In the genomic region with DNA sequence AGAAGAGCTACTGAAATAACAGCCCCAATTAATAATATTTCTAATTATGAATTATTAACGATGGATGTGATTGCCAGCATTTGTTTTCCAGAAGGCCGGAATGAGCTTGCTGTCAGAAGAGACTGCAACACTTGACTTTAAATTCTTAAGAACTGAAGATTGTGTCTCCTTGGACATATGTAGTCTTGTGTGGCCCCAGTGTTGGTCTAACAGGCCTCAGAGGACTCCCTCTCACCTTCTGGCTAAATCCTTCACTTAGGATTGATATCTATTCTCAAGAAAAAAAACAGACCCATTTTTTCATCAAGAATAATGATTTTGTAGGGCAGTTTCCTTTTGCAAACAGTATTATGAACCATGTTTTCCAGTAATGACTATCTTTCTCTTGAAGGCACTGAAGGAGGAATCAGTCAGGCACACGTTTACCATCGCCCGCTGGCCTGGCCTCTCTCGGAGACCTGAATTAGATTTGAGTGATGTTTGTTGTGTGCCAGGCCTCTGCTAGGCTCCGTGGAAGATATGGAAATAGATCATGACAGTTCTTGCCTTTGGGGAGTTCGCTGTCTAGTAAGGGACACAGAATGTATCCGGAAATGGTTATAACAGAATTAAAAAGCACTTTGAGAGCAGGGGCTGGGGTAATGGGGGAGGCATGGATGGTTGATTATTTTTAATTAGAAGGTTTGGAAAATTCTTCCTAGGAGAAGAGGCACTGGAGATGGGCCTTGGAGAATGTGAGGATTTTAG, we compare ENCODE assay signal across 30 cellular contexts.
"Had no signal": no experiment of that assay in that cellular context is flagged by ENCODE, and none has a peak within 500 bp of the region (broad histone marks: within the 10 kb centered on the region; RNA-seq: fewer than 3 reads in every experiment).

No MANE protein-coding gene starts in this region.

- H3K27me3 ChIP-seq: cardiac muscle cell, MG63, SJSA1 had no signal

- H3K4me3 ChIP-seq: cardiac muscle cell, MG63, SJSA1 had no signal

- H3K4me3 Mint-ChIP-seq: activated CD4-positive, alpha-beta T cell treated with anti-CD3 and anti-CD28 coated beads, Interleukin-2, amount 10 ng/mL, durations not matched to agents 24 days and 14 days; activated CD8-positive, alpha-beta T cell treated with anti-CD3 and anti-CD28 coated beads for 36 hours; activated naive CD8-positive, alpha-beta T cell treated with anti-CD3 and anti-CD28 coated beads for 36 hours; activated T-cell treated with anti-CD3 and anti-CD28 coated beads, Interleukin-2, amount 50 U/mL, for 72 hours; activated T-helper 17 cell treated with anti-CD3 and anti-CD28 coated beads, Interleukin-2, amount 50 U/mL, for 72 hours; central memory CD8-positive, alpha-beta T cell had no signal

- H3K9me3 Mint-ChIP-seq: activated CD4-positive, alpha-beta T cell treated with anti-CD3 and anti-CD28 coated beads, Interleukin-2, amount 10 ng/mL, durations not matched to agents 24 days and 14 days; activated CD8-positive, alpha-beta T cell treated with anti-CD3 and anti-CD28 coated beads for 36 hours; activated naive CD8-positive, alpha-beta T cell treated with anti-CD3 and anti-CD28 coated beads for 36 hours; activated T-cell treated with anti-CD3 and anti-CD28 coated beads, Interleukin-2, amount 50 U/mL, for 72 hours; activated T-helper 17 cell treated with anti-CD3 and anti-CD28 coated beads, Interleukin-2, amount 50 U/mL, for 72 hours had no signal

- H3K27ac ChIP-seq: cardiac muscle cell, SJSA1, WERI-Rb-1 had no signal

- H3K4me1 ChIP-seq: SJSA1 had no signal

- H3K27me3 Mint-ChIP-seq: activated CD4-positive, alpha-beta T cell treated with anti-CD3 and anti-CD28 coated beads, Interleukin-2, amount 10 ng/mL, durations not matched to agents 24 days and 14 days; activated CD8-positive, alpha-beta T cell treated with anti-CD3 and anti-CD28 coated beads for 36 hours; activated naive CD8-positive, alpha-beta T cell treated with anti-CD3 and anti-CD28 coated beads for 36 hours; activated T-helper 17 cell treated with anti-CD3 and anti-CD28 coated beads, Interleukin-2, amount 50 U/mL, for 72 hours; central memory CD8-positive, alpha-beta T cell had no signal

- H3K36me3 ChIP-seq: cardiac muscle cell, MG63, SJSA1, WERI-Rb-1 had no signal

- H3K27ac Mint-ChIP-seq: activated CD4-positive, alpha-beta T cell treated with anti-CD3 and anti-CD28 coated beads, Interleukin-2, amount 10 ng/mL, durations not matched to agents 24 days and 14 days; activated CD8-positive, alpha-beta T cell treated with anti-CD3 and anti-CD28 coated beads for 36 hours; activated naive CD8-positive, alpha-beta T cell treated with anti-CD3 and anti-CD28 coated beads for 36 hours; activated T-cell treated with anti-CD3 and anti-CD28 coated beads, Interleukin-2, amount 50 U/mL, for 72 hours; activated T-helper 17 cell treated with anti-CD3 and anti-CD28 coated beads, Interleukin-2, amount 50 U/mL, for 72 hours had no signal

- H3K36me3 Mint-ChIP-seq: activated naive CD8-positive, alpha-beta T cell treated with anti-CD3 and anti-CD28 coated beads for 36 hours had no signal

- H3K9me3 ChIP-seq: MG63, SJSA1 had no signal

- ATAC-seq: activated CD8-positive, alpha-beta T cell treated with anti-CD3 and anti-CD28 coated beads for 36 hours; activated T-cell treated with anti-CD3 and anti-CD28 coated beads, Interleukin-2, amount 50 U/mL, for 72 hours; activated T-helper 17 cell treated with anti-CD3 and anti-CD28 coated beads, Interleukin-2, amount 50 U/mL, for 72 hours; Panc1 had no signal

- DNase-seq: activated CD4-positive, alpha-beta T cell treated with anti-CD3 and anti-CD28 coated beads for 1 hour; activated CD4-positive, alpha-beta T cell treated with anti-CD3 and anti-CD28 coated beads, Interleukin-2, amount 10 ng/mL, durations not matched to agents 24 days and 14 days; activated CD4-positive, alpha-beta T cell treated with anti-CD3 and anti-CD28 coated beads, Interleukin-2, amount 50 U/mL, for 4 hours; activated CD4-positive, CD25-positive, alpha-beta regulatory T cell; activated CD8-positive, alpha-beta T cell treated with anti-CD3 and anti-CD28 coated beads for 36 hours; activated effector memory CD4-positive, alpha-beta T cell treated with anti-CD3 and anti-CD28 coated beads, Interleukin-2, amount 50 U/mL, for 16 hours; activated naive CD4-positive, alpha-beta T cell; activated naive CD4-positive, alpha-beta T cell treated with anti-CD3 and anti-CD28 coated beads, Interleukin-2, amount 50 U/mL, for 16 hours; activated naive CD8-positive, alpha-beta T cell treated with anti-CD3 and anti-CD28 coated beads for 36 hours; activated T-cell treated with anti-CD3 and anti-CD28 coated beads, Interleukin-2, amount 50 U/mL, for 1 hour; activated T-cell treated with anti-CD3 and anti-CD28 coated beads, Interleukin-2, amount 50 U/mL, for 72 hours; amniotic stem cell; aorta; Karpas-422; MG63; NCI-H1048; NCI-H1105 treated with DMSO at 0.1 percent for 48 hours; NCI-H1436; NCI-H1694; NCI-H2029; NCI-H345; NCI-H524 treated with DMSO at 0.1 percent for 48 hours; SHP77; T1000; WERI-Rb-1 had no signal

- H3K4me1 Mint-ChIP-seq: activated CD4-positive, alpha-beta T cell treated with anti-CD3 and anti-CD28 coated beads, Interleukin-2, amount 10 ng/mL, durations not matched to agents 24 days and 14 days; activated naive CD8-positive, alpha-beta T cell treated with anti-CD3 and anti-CD28 coated beads for 36 hours; activated T-helper 17 cell treated with anti-CD3 and anti-CD28 coated beads, Interleukin-2, amount 50 U/mL, for 72 hours; central memory CD8-positive, alpha-beta T cell had no signal
